Comparison of ENCODE assay signal across 12 cellular contexts in the genomic region with DNA sequence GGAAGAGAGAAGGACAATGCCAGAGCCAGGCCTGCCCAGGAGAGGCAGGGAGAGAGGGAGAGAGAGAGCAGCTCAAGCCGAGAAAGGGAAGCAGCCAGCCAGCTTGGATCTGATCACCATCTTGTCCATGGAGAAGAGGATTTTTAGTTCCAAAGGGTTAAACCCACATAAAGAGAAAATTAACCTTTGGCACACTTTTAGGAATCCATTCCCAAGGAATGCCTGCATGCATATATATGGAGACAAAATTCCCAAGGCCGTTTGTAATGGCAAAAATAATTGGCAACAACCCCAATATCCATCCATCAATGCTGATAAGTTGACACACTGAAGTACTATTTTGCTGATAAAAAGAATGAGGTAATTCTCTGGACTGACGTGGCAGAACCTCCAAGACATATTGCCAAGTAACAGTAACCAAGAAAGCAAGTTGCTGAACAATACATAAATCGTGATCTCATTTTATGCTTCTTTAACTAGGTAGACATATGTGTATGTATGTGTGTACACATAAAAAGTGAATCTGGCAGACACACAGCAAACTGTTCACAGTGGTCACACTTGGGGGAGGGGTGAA. TPM values are rescaled to one million over a fixed set of nuclear protein-coding genes. Genes with fewer than 3 reads are reported as not detected.
A peak's percentile ranks its signal among the peaks of the same experiment; 100 is the strongest.
DNase-seq lines count a peak whose midpoint lies in the region; ATAC-seq and TF ChIP-seq lines count a peak whose summit lies in the region.
"Had no signal": no experiment of that assay in that cellular context is flagged by ENCODE, and none has a peak within 500 bp of the region (broad histone marks: within the 10 kb centered on the region; RNA-seq: fewer than 3 reads in every experiment).

No MANE protein-coding gene starts in this region.

- intact Hi-C loops in esophagus muscularis mucosa (cut with DNase I) = no loop called here

- no peaks in the 10 kb centered on the region for H3K9me3 Mint-ChIP-seq in WTC11
- H3K9me3 Mint-ChIP-seq: activated naive CD4-positive, alpha-beta T cell treated with anti-CD3 and anti-CD28 coated beads, Interleukin-2, amount 50 U/mL, for 72 hours had no signal

- CTCF ChIA-PET in WTC11 (lab: Charles Lee) = interaction anchor here (1.0 to 2.1 kb wide), 7 partner anchors 18 to 109 kb away, joined by 3 to 19 read pairs (median 4); no protein-coding TSS in a partner anchor

- H3K36me3 ChIP-seq in HUES48 (ENCODE audit: control insufficient read depth, insufficient read depth, low read length) = no peaks in the 10 kb centered on the region
- H3K36me3 ChIP-seq in esophagus muscularis mucosa = no peaks in the 10 kb centered on the region

- H3K27me3 ChIP-seq in HUES48 (ENCODE audit: control insufficient read depth, insufficient read depth, low read length) (peaks cover 26% of the 10 kb centered on the region), esophagus muscularis mucosa (peaks cover 0 to 4% (median 0%) of the 10 kb centered on the region in 4 donors)

- ATAC-seq in WTC11 (no peak), GM21526 (IDR thresholded peaks at IDR 0.05; ENCODE audit: low FRiP score, unreplicated experiment) (no peak)
- ATAC-seq: activated CD8-positive, alpha-beta T cell treated with anti-CD3 and anti-CD28 coated beads, Interleukin-2, amount 10 ng/mL, durations not matched to agents 7 days and 5 days; activated naive CD4-positive, alpha-beta T cell treated with anti-CD3 and anti-CD28 coated beads, Interleukin-2, amount 50 U/mL, for 72 hours had no signal

- H3K9ac ChIP-seq in HUES48 (ENCODE audit: low read depth, low read length) = no peak overlapping the region

- peaks cover 8% of the 10 kb centered on the region; the same call in 1 of the 2 replicates for H3K36me3 Mint-ChIP-seq in WTC11
- H3K36me3 Mint-ChIP-seq: activated naive CD4-positive, alpha-beta T cell treated with anti-CD3 and anti-CD28 coated beads, Interleukin-2, amount 50 U/mL, for 72 hours had no signal

- H3K4me1 ChIP-seq in HUES48 (ENCODE audit: control insufficient read depth, insufficient read depth, low read length) = peaks cover 60% of the 10 kb centered on the region
- peaks cover 0 to 9% (median 4%) of the 10 kb centered on the region in 4 donors for H3K4me1 ChIP-seq in esophagus muscularis mucosa

- DNase-seq in WTC11 (ENCODE audit: low spot score) = no peak
- DNase-seq in glomerular visceral epithelial cell (ENCODE audit: extremely low spot score) = peak; percentile 76
- peak; percentile 55 for DNase-seq in stromal cell of bone marrow (ENCODE audit: low read depth)
- DNase-seq in esophagus muscularis mucosa (ENCODE audit: extremely low spot score) = no peak
- DNase-seq in UCSD-AML1 (lab: John Stamatoyannopoulos, UW; ENCODE audit: unreplicated experiment) = no peak
- DNase-seq: activated CD8-positive, alpha-beta T cell treated with anti-CD3 and anti-CD28 coated beads, Interleukin-2, amount 10 ng/mL, durations not matched to agents 7 days and 5 days; DMS53; effector memory CD4-positive, alpha-beta T cell; NCI-H1694 had no signal

- TF ChIP-seq POLR2A in esophagus muscularis mucosa (IDR thresholded peaks at IDR 0.05; ENCODE audit: low read depth) = no peak

- peaks cover 18% of the 10 kb centered on the region for H3K27me3 Mint-ChIP-seq in WTC11 (ENCODE audit: low read depth)

- H3K9me3 ChIP-seq in HUES48 (ENCODE audit: control insufficient read depth, insufficient read depth, low read length) (no peaks in the 10 kb centered on the region), esophagus muscularis mucosa (no peaks in the 10 kb centered on the region)

- H3K27ac Mint-ChIP-seq in WTC11 = peak overlapping the region; percentile 82
- H3K27ac Mint-ChIP-seq: activated CD8-positive, alpha-beta T cell treated with anti-CD3 and anti-CD28 coated beads, Interleukin-2, amount 10 ng/mL, durations not matched to agents 7 days and 5 days; activated naive CD4-positive, alpha-beta T cell treated with anti-CD3 and anti-CD28 coated beads, Interleukin-2, amount 50 U/mL, for 72 hours had no signal

- POLR2A ChIA-PET in WTC11 (lab: Charles Lee) = no interaction called here

- 26% methylated on average over 4 of the region's 4 CpGs for WGBS in esophagus muscularis mucosa

- H3K4me3 Mint-ChIP-seq in WTC11 = peak overlapping the region; percentile 44
- H3K4me3 Mint-ChIP-seq: activated CD8-positive, alpha-beta T cell treated with anti-CD3 and anti-CD28 coated beads, Interleukin-2, amount 10 ng/mL, durations not matched to agents 7 days and 5 days had no signal

- TF ChIP-seq CTCF in WTC11 (IDR thresholded peaks at IDR 0.05) (no peak), esophagus muscularis mucosa (IDR thresholded peaks at IDR 0.05) (no peak)

- H3K4me3 ChIP-seq in HUES48 (ENCODE audit: low read depth, low read length) = no peak overlapping the region
- H3K4me3 ChIP-seq in esophagus muscularis mucosa = no peak overlapping the region

- H3K27ac ChIP-seq in HUES48 (ENCODE audit: low read depth, low read length) (peak overlapping the region; percentile 77), esophagus muscularis mucosa (replicated peaks in 1 of 4) (no peak overlapping the region)

- no peak for TF ChIP-seq EP300 in esophagus muscularis mucosa (IDR thresholded peaks at IDR 0.05)

- peaks cover 80% of the 10 kb centered on the region for H3K4me1 Mint-ChIP-seq in WTC11

TF ChIP-seq in WTC11, 78 proteins besides CTCF, POLR2A, EP300 and RAD21 (continues in another document):
- no peak for TF ChIP-seq CBFB (CRISPR knock-in tag; IDR thresholded peaks at IDR 0.05; ENCODE audit: low read depth)
- TF ChIP-seq ZMAT4 (CRISPR knock-in tag; IDR thresholded peaks at IDR 0.05) = no peak
- TF ChIP-seq ZNF219 (CRISPR knock-in tag; IDR thresholded peaks at IDR 0.05; ENCODE audit: borderline replicate concordance) = no peak
- no peak for TF ChIP-seq KAT7 (CRISPR knock-in tag; IDR thresholded peaks at IDR 0.05; ENCODE audit: borderline replicate concordance)
- no peak for TF ChIP-seq FOXP1 (CRISPR knock-in tag; IDR thresholded peaks at IDR 0.05; ENCODE audit: borderline replicate concordance)
- TF ChIP-seq, protein P1, sequence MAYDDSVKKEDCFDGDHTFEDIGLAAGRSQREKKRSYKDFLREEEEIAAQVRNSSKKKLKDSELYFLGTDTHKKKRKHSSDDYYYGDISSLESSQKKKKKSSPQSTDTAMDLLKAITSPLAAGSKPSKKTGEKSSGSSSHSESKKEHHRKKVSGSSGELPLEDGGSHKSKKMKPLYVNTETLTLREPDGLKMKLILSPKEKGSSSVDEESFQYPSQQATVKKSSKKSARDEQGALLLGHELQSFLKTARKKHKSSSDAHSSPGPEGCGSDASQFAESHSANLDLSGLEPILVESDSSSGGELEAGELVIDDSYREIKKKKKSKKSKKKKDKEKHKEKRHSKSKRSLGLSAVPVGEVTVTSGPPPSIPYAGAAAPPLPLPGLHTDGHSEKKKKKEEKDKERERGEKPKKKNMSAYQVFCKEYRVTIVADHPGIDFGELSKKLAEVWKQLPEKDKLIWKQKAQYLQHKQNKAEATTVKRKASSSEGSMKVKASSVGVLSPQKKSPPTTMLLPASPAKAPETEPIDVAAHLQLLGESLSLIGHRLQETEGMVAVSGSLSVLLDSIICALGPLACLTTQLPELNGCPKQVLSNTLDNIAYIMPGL (CRISPR knock-in tag; IDR thresholded peaks at IDR 0.05) = no peak
- TF ChIP-seq, protein P2, sequence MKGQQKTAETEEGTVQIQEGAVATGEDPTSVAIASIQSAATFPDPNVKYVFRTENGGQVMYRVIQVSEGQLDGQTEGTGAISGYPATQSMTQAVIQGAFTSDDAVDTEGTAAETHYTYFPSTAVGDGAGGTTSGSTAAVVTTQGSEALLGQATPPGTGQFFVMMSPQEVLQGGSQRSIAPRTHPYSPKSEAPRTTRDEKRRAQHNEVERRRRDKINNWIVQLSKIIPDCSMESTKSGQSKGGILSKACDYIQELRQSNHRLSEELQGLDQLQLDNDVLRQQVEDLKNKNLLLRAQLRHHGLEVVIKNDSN (CRISPR knock-in tag; IDR thresholded peaks at IDR 0.05) = no peak
- TF ChIP-seq OVOL2 (CRISPR knock-in tag; IDR thresholded peaks at IDR 0.05; ENCODE audit: borderline replicate concordance) = no peak
- TF ChIP-seq NFATC4 (CRISPR knock-in tag; IDR thresholded peaks at IDR 0.05) = no peak
- TF ChIP-seq FOXJ3 (CRISPR knock-in tag; IDR thresholded peaks at IDR 0.05; ENCODE audit: borderline replicate concordance) = no peak
- no peak for TF ChIP-seq ZNF317 (CRISPR knock-in tag; IDR thresholded peaks at IDR 0.05; ENCODE audit: borderline replicate concordance, low read depth)
- TF ChIP-seq IRF2 (CRISPR knock-in tag; IDR thresholded peaks at IDR 0.05; ENCODE audit: borderline replicate concordance, low read depth) = no peak
- TF ChIP-seq ZNF512 (CRISPR knock-in tag; IDR thresholded peaks at IDR 0.05; ENCODE audit: borderline replicate concordance) = no peak
- TF ChIP-seq GTF2I (CRISPR knock-in tag; conservative IDR thresholded peaks at IDR 0.05) = no peak

RNA-seq across cellular contexts. Expression of gene STRA6, which starts 7.5 kb away (rescaled TPM):
- total RNA-seq in WTC11 (2021) (20.1 to 23.2 TPM (median 21.7 TPM) in 3 replicates), esophagus muscularis mucosa (under 1 TPM; 0.13 to 0.83 (median 0.47) TPM)
- total RNA-seq: activated CD8-positive, alpha-beta T cell treated with anti-CD3 and anti-CD28 coated beads, Interleukin-2, amount 10 ng/mL, durations not matched to agents 7 days and 5 days had no signal

RNA-seq across cellular contexts. Expression of gene CCDC33, which starts 26.0 kb away (rescaled TPM):
- 5.6 to 10.6 TPM (median 6.1 TPM) in 3 replicates for total RNA-seq in WTC11 (2021)
- total RNA-seq in esophagus muscularis mucosa = not detected
- total RNA-seq: activated CD8-positive, alpha-beta T cell treated with anti-CD3 and anti-CD28 coated beads, Interleukin-2, amount 10 ng/mL, durations not matched to agents 7 days and 5 days; activated naive CD4-positive, alpha-beta T cell treated with anti-CD3 and anti-CD28 coated beads, Interleukin-2, amount 50 U/mL, for 72 hours had no signal

RNA-seq across cellular contexts. Expression of gene ISLR, which starts 36.6 kb away (rescaled TPM):
- 0.50 to 0.63 TPM (median 0.62 TPM) in 3 replicates for total RNA-seq in WTC11 (2021)
- total RNA-seq in esophagus muscularis mucosa = 100 to 1,000 TPM in 2 of 4 donors, 10 to 100 TPM in 2; 57.7 to 204 (median 112) TPM
- total RNA-seq: activated CD8-positive, alpha-beta T cell treated with anti-CD3 and anti-CD28 coated beads, Interleukin-2, amount 10 ng/mL, durations not matched to agents 7 days and 5 days; activated naive CD4-positive, alpha-beta T cell treated with anti-CD3 and anti-CD28 coated beads, Interleukin-2, amount 50 U/mL, for 72 hours had no signal

Comparison
In these comparisons a context has a peak if more than half of its experiments do, and no peak if none do; other contexts are left out.
1. DNase-seq: peak in glomerular visceral epithelial cell (single experiment) and stromal cell of bone marrow (single experiment); none in WTC11 (single experiment), esophagus muscularis mucosa (single experiment) and UCSD-AML1 (single experiment).
2. RNA of gene STRA6, which starts 7.5 kb away (total RNA-seq): 20.1 to 23.2 TPM in WTC11; 0.13 to 0.83 TPM in esophagus muscularis mucosa; every median in the first group is over 10 times any median in the second.
3. RNA of gene ISLR, which starts 36.6 kb away (total RNA-seq): 57.7 to 204 TPM in esophagus muscularis mucosa; 0.50 to 0.63 TPM in WTC11; every median in the first group is over 10 times any median in the second.